ENCODE assay signal across 8 cellular contexts in genomic region chr1:32876341-32877210, GRCh38. TPM values are rescaled to one million over a fixed set of nuclear protein-coding genes. Genes with fewer than 3 reads are reported as not detected.
DNase-seq lines count a peak whose midpoint lies in the region; ATAC-seq and TF ChIP-seq lines count a peak whose summit lies in the region.

No MANE protein-coding gene starts in this region.

- TF ChIP-seq CTCF in LNCAP (IDR thresholded peaks at IDR 0.05) (peak; percentile 98), WERI-Rb-1 (IDR thresholded peaks at IDR 0.05; ENCODE audit: low read depth, low read length) (peak; percentile 97), coronary artery (IDR thresholded peaks at IDR 0.05) (peak; percentile 67), lower lobe of right lung (IDR thresholded peaks at IDR 0.05) (peak; percentile 96), thyroid gland (IDR thresholded peaks at IDR 0.05) (peak in 5 of 6 experiments; percentile 38 to 84 (median 68))

- no peak for TF ChIP-seq POLR2A in thyroid gland (IDR thresholded peaks at IDR 0.05)

- H3K4me3 ChIP-seq in WERI-Rb-1 (ENCODE audit: low read depth, low read length): no peak overlapping the region
- no peak overlapping the region for H3K4me3 ChIP-seq in coronary artery
- no peak overlapping the region for H3K4me3 ChIP-seq in lower lobe of right lung
- H3K4me3 ChIP-seq in thyroid gland (replicated peaks in 1 of 3): no peak overlapping the region

- H3K9me3 ChIP-seq in WERI-Rb-1 (ENCODE audit: severe bottlenecking) (no peaks in the 10 kb centered on the region), lower lobe of right lung (no peaks in the 10 kb centered on the region), thyroid gland (no peaks in the 10 kb centered on the region)

- H3K27ac ChIP-seq in WERI-Rb-1 (peak overlapping the region; percentile 52), coronary artery (no peak overlapping the region), lower lobe of right lung (no peak overlapping the region), thyroid gland (no peak overlapping the region)

- ATAC-seq in lower lobe of right lung (peak; percentile 83 to 89), HG03108 (IDR thresholded peaks at IDR 0.05; ENCODE audit: unreplicated experiment) (no peak)

- DNase-seq in NCI-H1436 (lab: John Stamatoyannopoulos, UW) (peak; percentile 36), NCI-H1436 treated with DMSO at 0.1 percent for 48 hours (lab: John Stamatoyannopoulos, UW) (no peak), WERI-Rb-1 (peak; percentile 79), coronary artery (ENCODE audit: low spot score) (no peak), lower lobe of right lung (peak; percentile 84), thyroid gland (peak; percentile 45)

- peaks cover 10% of the 10 kb centered on the region for H3K4me1 ChIP-seq in lower lobe of right lung
- H3K4me1 ChIP-seq in thyroid gland: peaks cover 0 to 14% of the 10 kb centered on the region in 2 donors

- H3K36me3 ChIP-seq in WERI-Rb-1 (no peaks in the 10 kb centered on the region), lower lobe of right lung (no peaks in the 10 kb centered on the region), thyroid gland (no peaks in the 10 kb centered on the region)

- 29 to 38% methylated on average over 15 of the region's 16 CpGs for WGBS in thyroid gland, 2 donors

- intact Hi-C loops in lower lobe of right lung (cut with DNase I): no loop called here
- intact Hi-C loops in thyroid gland (cut with DNase I): loop anchor here (10.0 kb wide), 2 partner anchors 362 to 472 kb away; no protein-coding TSS in a partner anchor

- H3K27me3 ChIP-seq in WERI-Rb-1 (ENCODE audit: insufficient read depth, low read depth, severe bottlenecking): no peaks in the 10 kb centered on the region
- H3K27me3 ChIP-seq in lower lobe of right lung (ENCODE audit: low read depth): peaks cover 34% of the 10 kb centered on the region
- no peaks in the 10 kb centered on the region for H3K27me3 ChIP-seq in thyroid gland

RNA-seq across cellular contexts. Expression of gene FNDC5, which starts 5.9 kb away (rescaled TPM):
- 0.65 TPM for total RNA-seq in lower lobe of right lung
- total RNA-seq in thyroid gland: 1 to 10 TPM in 3 of 4 donors, under 1 TPM in 1; 0.27 to 4.0 (median 1.5) TPM

RNA-seq across cellular contexts. Expression of gene HPCA, which starts 9.7 kb away (rescaled TPM):
- not detected for total RNA-seq in lower lobe of right lung
- not detected for total RNA-seq in thyroid gland

RNA-seq across cellular contexts. Expression of gene TMEM54, which starts 24.6 kb away (rescaled TPM):
- total RNA-seq in lower lobe of right lung (44.0 TPM), thyroid gland (100 to 1,000 TPM in 2 of 4 donors, 10 to 100 TPM in 2; 32.6 to 158 (median 101) TPM)

RNA-seq across cellular contexts. Expression of gene S100PBP, which starts 59.1 kb away (rescaled TPM):
- total RNA-seq in lower lobe of right lung: 37.5 TPM
- 10 to 100 TPM; 27.3 to 41.9 (median 34.7) TPM for total RNA-seq in thyroid gland

RNA-seq across cellular contexts. Expression of gene YARS1, which starts 59.4 kb away (rescaled TPM):
- 96.7 TPM for total RNA-seq in lower lobe of right lung
- total RNA-seq in thyroid gland: 10 to 100 TPM; 42.8 to 76.0 (median 50.3) TPM

Comparison
In these comparisons a context has a peak if more than half of its experiments do, and no peak if none do; other contexts are left out.
1. DNase-seq: peak in NCI-H1436 (single experiment), WERI-Rb-1 (single experiment), lower lobe of right lung (single experiment) and thyroid gland (2 of 2); none in NCI-H1436 treated with DMSO at 0.1 percent for 48 hours (single experiment) and coronary artery (single experiment).
2. Peak in every context shown above with its lines, with median percentiles within 50 percentile points of each other: CTCF ChIP-seq.